18 cellular contexts compared by ENCODE assay signal in genomic region chr14:24404814-24405213, GRCh38. TPM values are rescaled to one million over a fixed set of nuclear protein-coding genes. Genes with fewer than 3 reads are reported as not detected.
DNase-seq lines count a peak whose midpoint lies in the region; ATAC-seq and TF ChIP-seq lines count a peak whose summit lies in the region.
"Had no signal": no experiment of that assay in that cellular context is flagged by ENCODE, and none has a peak within 500 bp of the region (broad histone marks: within the 10 kb centered on the region; RNA-seq: fewer than 3 reads in every experiment).

No MANE protein-coding gene starts in this region.

- H3K36me3 Mint-ChIP-seq in CD8-positive, alpha-beta memory T cell = no peaks in the 10 kb centered on the region

- H3K9me2 ChIP-seq in Loucy (replicated peaks; ENCODE audit: low read depth, low read length) (no peaks in the 10 kb centered on the region), hepatocyte (replicated peaks; ENCODE audit: insufficient read depth) (no peaks in the 10 kb centered on the region)

- no peak overlapping the region for H2AFZ ChIP-seq in Loucy (ENCODE audit: low read length)
- H2AFZ ChIP-seq in hepatocyte = no peak overlapping the region

- H3K4me3 Mint-ChIP-seq in CD8-positive, alpha-beta memory T cell = no peak overlapping the region
- H3K4me3 Mint-ChIP-seq: CD4-positive, alpha-beta T cell; IgD-negative memory B cell had no signal

- 55% methylated on average over 4 of the region's 4 CpGs for WGBS in right cardiac atrium
- 77% methylated on average over 4 of the region's 4 CpGs for WGBS in hepatocyte (ENCODE audit: low lambda C conversion rate, missing lambda C conversion rate)
- 65 to 69% (median 67%) methylated on average over 4 of the region's 4 CpGs for WGBS in psoas muscle, 3 donors

- H3K4me3 ChIP-seq in left ventricle myocardium inferior = no peak overlapping the region
- H3K4me3 ChIP-seq in right cardiac atrium (ENCODE audit: low read length) = no peak overlapping the region
- peak overlapping the region; percentile 78 for H3K4me3 ChIP-seq in Loucy (ENCODE audit: low read length, poor library complexity, severe bottlenecking)
- no peak overlapping the region for H3K4me3 ChIP-seq in hepatocyte
- H3K4me3 ChIP-seq in CD8-positive, alpha-beta memory T cell (ENCODE audit: low read length) = no peak overlapping the region
- H3K4me3 ChIP-seq in psoas muscle = no peak overlapping the region
- H3K4me3 ChIP-seq: BLaER1 treated with 17β-estradiol and CSF1 and Interleukin-3, amounts not matched to agents 10 nM and 100 nM had no signal

- H3K79me2 ChIP-seq in Loucy (ENCODE audit: insufficient read depth, low read length) (peaks cover 55% of the 10 kb centered on the region), hepatocyte (peaks cover 76% of the 10 kb centered on the region)

- peak overlapping the region; percentile 57 for H3K9ac ChIP-seq in Loucy (ENCODE audit: low read depth, low read length, poor library complexity, severe bottlenecking)
- H3K9ac ChIP-seq: BLaER1 treated with 17β-estradiol and CSF1 and Interleukin-3, amounts not matched to agents 10 nM and 100 nM; KMS-11 had no signal

- DNase-seq in left ventricle myocardium inferior = no peak
- no peak for DNase-seq in right cardiac atrium
- no peak for DNase-seq in hepatocyte (ENCODE audit: low spot score)
- no peak for DNase-seq in CD8-positive, alpha-beta memory T cell
- no peak for DNase-seq in psoas muscle
- DNase-seq: 8988T; AML-193; CD4-positive, alpha-beta T cell; COR-L47; DND-41; GDM1 had no signal

- POLR2A ChIA-PET in CD8-positive, alpha-beta memory T cell (lab: Charles Lee) = no interaction called here

- H3K36me3 ChIP-seq in left ventricle myocardium inferior (peaks cover 19% of the 10 kb centered on the region), Loucy (ENCODE audit: insufficient read depth, low read length) (peaks cover 14% of the 10 kb centered on the region; the same call in 1 of the 2 replicates), hepatocyte (replicated peaks; ENCODE audit: insufficient read depth, low read depth) (no peaks in the 10 kb centered on the region), psoas muscle (ENCODE audit: insufficient read depth in 1 of 2, low read depth in 1 of 2) (peaks cover 0 to 4% of the 10 kb centered on the region in 2 donors)
- H3K36me3 ChIP-seq in CD8-positive, alpha-beta memory T cell (ENCODE audit: insufficient read depth, low read length) = no peaks in the 10 kb centered on the region

- peak overlapping the region; percentile 87 for H3K27ac ChIP-seq in left ventricle myocardium inferior (replicated peaks)
- H3K27ac ChIP-seq in right cardiac atrium (ENCODE audit: low read length) = no peak overlapping the region
- H3K27ac ChIP-seq in hepatocyte = no peak overlapping the region
- H3K27ac ChIP-seq in CD8-positive, alpha-beta memory T cell (ENCODE audit: low read depth, low read length) = no peak overlapping the region
- H3K27ac ChIP-seq in psoas muscle = no peak overlapping the region
- H3K27ac ChIP-seq: BLaER1 treated with 17β-estradiol and CSF1 and Interleukin-3, amounts not matched to agents 10 nM and 100 nM; HL-60; KMS-11 had no signal

- no peaks in the 10 kb centered on the region for H3K4me1 Mint-ChIP-seq in CD8-positive, alpha-beta memory T cell

- H3K4me1 ChIP-seq in left ventricle myocardium inferior = peaks cover 55% of the 10 kb centered on the region
- H3K4me1 ChIP-seq in right cardiac atrium (ENCODE audit: control insufficient read depth, insufficient read depth, low read length) = peaks cover 17% of the 10 kb centered on the region
- peaks cover 55% of the 10 kb centered on the region for H3K4me1 ChIP-seq in Loucy (ENCODE audit: insufficient read depth, low read length, poor library complexity, severe bottlenecking)
- H3K4me1 ChIP-seq in hepatocyte (ENCODE audit: insufficient read depth) = peaks cover 50% of the 10 kb centered on the region
- no peaks in the 10 kb centered on the region for H3K4me1 ChIP-seq in CD8-positive, alpha-beta memory T cell (ENCODE audit: insufficient read depth, low read length)
- H3K4me1 ChIP-seq in psoas muscle = peaks cover 3% of the 10 kb centered on the region

- H3K27me3 Mint-ChIP-seq in CD8-positive, alpha-beta memory T cell = peaks cover 22 to 56% of the 10 kb centered on the region in 2 donors

- H3F3A ChIP-seq in Loucy (ENCODE audit: low read depth) = no peaks in the 10 kb centered on the region

- intact Hi-C loops in left ventricle myocardium inferior (cut with micrococcal nuclease) = no loop called here
- intact Hi-C loops in right cardiac atrium (cut with DNase I) = no loop called here
- intact Hi-C loops in psoas muscle (cut with DNase I) = no loop called here

- no peak overlapping the region for H3K27ac Mint-ChIP-seq in CD8-positive, alpha-beta memory T cell
- H3K27ac Mint-ChIP-seq: CD4-positive, alpha-beta T cell; IgD-negative memory B cell had no signal

- no peaks in the 10 kb centered on the region for H3K9me3 ChIP-seq in left ventricle myocardium inferior (replicated peaks)
- H3K9me3 ChIP-seq in right cardiac atrium (ENCODE audit: control insufficient read depth, low read length) = no peaks in the 10 kb centered on the region
- H3K9me3 ChIP-seq in Loucy (ENCODE audit: insufficient read depth, low read depth, low read length) = no peaks in the 10 kb centered on the region
- no peaks in the 10 kb centered on the region for H3K9me3 ChIP-seq in hepatocyte (ENCODE audit: low read depth)
- no peaks in the 10 kb centered on the region for H3K9me3 ChIP-seq in CD8-positive, alpha-beta memory T cell (ENCODE audit: low read length)
- no peaks in the 10 kb centered on the region for H3K9me3 ChIP-seq in psoas muscle
- H3K9me3 ChIP-seq: BLaER1 treated with 17β-estradiol and CSF1 and Interleukin-3, amounts not matched to agents 10 nM and 100 nM had no signal

- H4K20me1 ChIP-seq in Loucy (ENCODE audit: insufficient read depth, low read length, poor library complexity, severe bottlenecking) = no peaks in the 10 kb centered on the region
- H4K20me1 ChIP-seq in hepatocyte (ENCODE audit: insufficient read depth, poor library complexity, severe bottlenecking) = peaks cover 14% of the 10 kb centered on the region

- peak overlapping the region; percentile 90 for H3K4me2 ChIP-seq in Loucy (ENCODE audit: low read depth, low read length, poor library complexity, severe bottlenecking)
- H3K4me2 ChIP-seq in hepatocyte = peak overlapping the region; percentile 92
- H3K4me2 ChIP-seq: KMS-11 had no signal

- no peak for ATAC-seq in right cardiac atrium
- ATAC-seq in psoas muscle = no peak
- ATAC-seq in GM19351 (IDR thresholded peaks at IDR 0.05; ENCODE audit: unreplicated experiment) = no peak
- ATAC-seq: HCT116 had no signal

- no peak for TF ChIP-seq CTCF in left ventricle myocardium inferior (IDR thresholded peaks at IDR 0.05; ENCODE audit: borderline replicate concordance)
- TF ChIP-seq CTCF in Loucy (conservative IDR thresholded peaks at IDR 0.05; ENCODE audit: low read length) = no peak
- no peak for TF ChIP-seq CTCF in hepatocyte (IDR thresholded peaks at IDR 0.05; ENCODE audit: poor library complexity)
- no peak for TF ChIP-seq CTCF in psoas muscle (IDR thresholded peaks at IDR 0.05)

- no peaks in the 10 kb centered on the region for H3K9me3 Mint-ChIP-seq in CD8-positive, alpha-beta memory T cell
- H3K9me3 Mint-ChIP-seq: CD4-positive, alpha-beta T cell; IgD-negative memory B cell had no signal

- H3K27me3 ChIP-seq in left ventricle myocardium inferior (ENCODE audit: low read depth) (no peaks in the 10 kb centered on the region), right cardiac atrium (ENCODE audit: control insufficient read depth, insufficient read depth) (no peaks in the 10 kb centered on the region), Loucy (ENCODE audit: insufficient read depth, low read length, poor library complexity, severe bottlenecking) (no peaks in the 10 kb centered on the region), hepatocyte (no peaks in the 10 kb centered on the region), psoas muscle (ENCODE audit: insufficient read depth in 3 of 3, low read length in 2 of 3) (no peaks in the 10 kb centered on the region)
- peaks cover 9% of the 10 kb centered on the region for H3K27me3 ChIP-seq in CD8-positive, alpha-beta memory T cell (ENCODE audit: insufficient read depth, low read length, poor library complexity, severe bottlenecking)
- H3K27me3 ChIP-seq: BLaER1 treated with 17β-estradiol and CSF1 and Interleukin-3, amounts not matched to agents 10 nM and 100 nM had no signal

- CTCF ChIA-PET in CD8-positive, alpha-beta memory T cell (lab: Charles Lee) = no interaction called here

RNA-seq across cellular contexts. Expression of gene NYNRIN, which starts 6.0 kb away (rescaled TPM):
- total RNA-seq in left ventricle myocardium inferior (8.0 TPM), right cardiac atrium (10 to 100 TPM in 2 of 4 donors, 1 to 10 TPM in 2; 9.3 to 12.0 (median 10.5) TPM), hepatocyte (41.7 and 56.5 TPM in 2 replicates), psoas muscle (1 to 10 TPM; 2.1 to 8.0 (median 2.4) TPM)
- polyA plus RNA-seq in right cardiac atrium (5.1 TPM), hepatocyte (34.4 and 34.5 TPM in 2 replicates), psoas muscle (1 to 10 TPM; 1.1 to 1.5 (median 1.2) TPM)
- under 1 TPM; 0.02 to 0.04 TPM for total RNA-seq in CD8-positive, alpha-beta memory T cell
- not detected for polyA plus RNA-seq in CD8-positive, alpha-beta memory T cell
- polyA plus RNA-seq: IgD-negative memory B cell had no signal

RNA-seq across cellular contexts. Expression of gene CBLN3, which starts 24.7 kb away (rescaled TPM):
- 0.55 TPM for total RNA-seq in left ventricle myocardium inferior
- 1 to 10 TPM; 1.6 to 3.1 (median 2.7) TPM for total RNA-seq in right cardiac atrium
- polyA plus RNA-seq in right cardiac atrium = 1.3 TPM
- 2.2 and 2.8 TPM in 2 replicates for total RNA-seq in hepatocyte
- 0.99 and 2.4 TPM in 2 replicates for polyA plus RNA-seq in hepatocyte
- total RNA-seq in CD8-positive, alpha-beta memory T cell = 1 to 10 TPM; 7.4 to 7.7 TPM
- not detected for polyA plus RNA-seq in CD8-positive, alpha-beta memory T cell
- total RNA-seq in psoas muscle = 1 to 10 TPM in 1 of 4 donors, under 1 TPM in 3; 0.66 to 1.5 (median 0.76) TPM
- under 1 TPM; 0.38 to 0.78 (median 0.70) TPM for polyA plus RNA-seq in psoas muscle

RNA-seq across cellular contexts. Expression of gene KHNYN, which starts 24.9 kb away (rescaled TPM):
- total RNA-seq in left ventricle myocardium inferior = 20.5 TPM
- 10 to 100 TPM; 23.4 to 27.7 (median 26.0) TPM for total RNA-seq in right cardiac atrium
- 19.1 TPM for polyA plus RNA-seq in right cardiac atrium
- total RNA-seq in hepatocyte = 67.1 and 90.5 TPM in 2 replicates
- polyA plus RNA-seq in hepatocyte = 36.4 and 39.6 TPM in 2 replicates
- 10 to 100 TPM; 68.8 to 72.3 TPM for total RNA-seq in CD8-positive, alpha-beta memory T cell
- polyA plus RNA-seq in CD8-positive, alpha-beta memory T cell = 21.1 TPM
- 10 to 100 TPM; 25.8 to 44.2 (median 41.3) TPM for total RNA-seq in psoas muscle
- polyA plus RNA-seq in psoas muscle = 10 to 100 TPM; 15.3 to 74.9 (median 35.9) TPM

RNA-seq across cellular contexts. Expression of gene NFATC4, which starts 36.8 kb away (rescaled TPM):
- 20.6 TPM for total RNA-seq in left ventricle myocardium inferior
- total RNA-seq in right cardiac atrium = 10 to 100 TPM; 15.7 to 40.0 (median 31.0) TPM
- 25.8 TPM for polyA plus RNA-seq in right cardiac atrium
- total RNA-seq in hepatocyte = 37.8 and 45.0 TPM in 2 replicates
- polyA plus RNA-seq in hepatocyte = 68.8 and 84.5 TPM in 2 replicates
- total RNA-seq in CD8-positive, alpha-beta memory T cell = 1 to 10 TPM in 1 of 2 experiments, under 1 TPM in 1; 0.81 to 1.5 TPM
- polyA plus RNA-seq in CD8-positive, alpha-beta memory T cell = not detected
- total RNA-seq in psoas muscle = 10 to 100 TPM in 2 of 4 donors, 1 to 10 TPM in 2; 2.7 to 12.0 (median 7.8) TPM
- 1 to 10 TPM; 5.5 to 7.9 (median 7.3) TPM for polyA plus RNA-seq in psoas muscle
- total RNA-seq: CD4-positive, alpha-beta T cell had no signal

RNA-seq across cellular contexts. Expression of gene SDR39U1, which starts 37.8 kb away (rescaled TPM):
- total RNA-seq in left ventricle myocardium inferior (74.8 TPM), right cardiac atrium (100 to 1,000 TPM in 1 of 4 donors, 10 to 100 TPM in 3; 74.6 to 101 (median 94.4) TPM), hepatocyte (24.4 and 34.1 TPM in 2 replicates), psoas muscle (10 to 100 TPM; 55.7 to 75.2 (median 63.8) TPM)
- polyA plus RNA-seq in right cardiac atrium (128 TPM), hepatocyte (99.7 and 102 TPM in 2 replicates), psoas muscle (100 to 1,000 TPM in 1 of 3 donors, 10 to 100 TPM in 2; 62.9 to 110 (median 63.6) TPM)
- 10 to 100 TPM; 58.1 to 59.6 TPM for total RNA-seq in CD8-positive, alpha-beta memory T cell
- polyA plus RNA-seq in CD8-positive, alpha-beta memory T cell = 67.7 TPM
